In genomic region chr20:1012359-1013168, GRCh38 we compare ENCODE assay signal across 33 cellular contexts. TPM values are rescaled to one million over a fixed set of nuclear protein-coding genes. Genes with fewer than 3 reads are reported as not detected.
"Had no signal": no experiment of that assay in that cellular context is flagged by ENCODE, and none has a peak within 500 bp of the region (broad histone marks: within the 10 kb centered on the region; RNA-seq: fewer than 3 reads in every experiment).

No MANE protein-coding gene starts in this region.

- DNase-seq: cortex of kidney; effector memory CD8-positive, alpha-beta T cell; erythroblast; esophagus squamous epithelium; foreskin melanocyte; glutamatergic neuron; heart right ventricle; hippocampal formation; kidney glomerular epithelial cell; left colon; left ventricle myocardium superior; lower lobe of right lung; mucosa of descending colon; naive B cell; right cardiac atrium; sigmoid colon; stimulated activated CD4-positive, alpha-beta T cell treated with anti-CD3 and anti-CD28 coated beads, Interleukin-2, amount 100 ng/mL, for 24 hours; stimulated activated CD4-positive, alpha-beta T cell treated with anti-CD3 and anti-CD28 coated beads, Interleukin-4, amount 100 ng/mL, for 24 hours; stimulated activated naive B cell treated with anti-CD40 and anti-IgM and Interleukin-4, amounts not matched to agents 10 μg/mL and 1 μg/mL and 100 μg/mL, for 72 hours had no signal

- H3K36me3 ChIP-seq: esophagus squamous epithelium, heart right ventricle, lower lobe of right lung, neural progenitor cell, prostate gland, sigmoid colon, thoracic aorta, vagina had no signal

- H3K9me3 Mint-ChIP-seq: effector memory CD8-positive, alpha-beta T cell; mesothelial cell of epicardium; naive B cell; natural killer cell treated with Interleukin-12 subunit alpha and Interleukin-12 subunit beta and Interleukin-15 and Interleukin-18, amount 100 ng/mL, for 72 hours; neural progenitor cell; stimulated activated naive B cell treated with anti-CD40 and anti-IgM and Interleukin-4, amounts not matched to agents 10 μg/mL and 1 μg/mL and 100 μg/mL, for 72 hours; stimulated activated naive CD8-positive, alpha-beta T cell treated with anti-CD3 and anti-CD28 coated beads, Interleukin-15, Interleukin-2, amounts not matched to agents 100 ng/mL and 50 ng/mL, for 24 hours had no signal

- H3K4me1 ChIP-seq: esophagus squamous epithelium, heart right ventricle, lower lobe of right lung, prostate gland, sigmoid colon, tibial nerve, vagina had no signal

- H3K27ac ChIP-seq: esophagus squamous epithelium, heart right ventricle, lower lobe of right lung, neural progenitor cell, prostate gland, sigmoid colon, thoracic aorta, tibial nerve, vagina had no signal

- H2AFZ ChIP-seq: neural progenitor cell had no signal

- H3K9ac ChIP-seq: neural progenitor cell had no signal

- H3K9me3 ChIP-seq: esophagus squamous epithelium, heart right ventricle, lower lobe of right lung, mucosa of descending colon, prostate gland, thoracic aorta, tibial nerve, vagina had no signal

- ATAC-seq: effector memory CD8-positive, alpha-beta T cell; heart right ventricle; left colon; left ventricle myocardium superior; lower lobe of right lung; mucosa of descending colon; natural killer cell treated with Interleukin-12 subunit alpha and Interleukin-12 subunit beta and Interleukin-15 and Interleukin-18, amount 100 ng/mL, for 72 hours; right cardiac atrium; stimulated activated naive B cell treated with anti-CD40 and anti-IgM and Interleukin-4, amounts not matched to agents 10 μg/mL and 1 μg/mL and 100 μg/mL, for 72 hours had no signal

- H3K4me2 ChIP-seq: neural progenitor cell had no signal

- FAIRE-seq: endometrium, islet of Langerhans had no signal

- H3K4me3 ChIP-seq: esophagus squamous epithelium, heart right ventricle, lower lobe of right lung, mucosa of descending colon, neural progenitor cell, prostate gland, sigmoid colon, thoracic aorta, tibial nerve, vagina had no signal

- H3K4me1 Mint-ChIP-seq: mesothelial cell of epicardium, neural progenitor cell had no signal

- H3K36me3 Mint-ChIP-seq: mesothelial cell of epicardium; naive B cell; natural killer cell treated with Interleukin-12 subunit alpha and Interleukin-12 subunit beta and Interleukin-15 and Interleukin-18, amount 100 ng/mL, for 72 hours; neural progenitor cell; stimulated activated naive B cell treated with anti-CD40 and anti-IgM and Interleukin-4, amounts not matched to agents 10 μg/mL and 1 μg/mL and 100 μg/mL, for 72 hours had no signal

- H3K27me3 ChIP-seq: esophagus squamous epithelium, sigmoid colon, tibial nerve, vagina had no signal

- H3K27ac Mint-ChIP-seq: effector memory CD8-positive, alpha-beta T cell; mesothelial cell of epicardium; natural killer cell treated with Interleukin-12 subunit alpha and Interleukin-12 subunit beta and Interleukin-15 and Interleukin-18, amount 100 ng/mL, for 72 hours; neural progenitor cell; stimulated activated naive B cell treated with anti-CD40 and anti-IgM and Interleukin-4, amounts not matched to agents 10 μg/mL and 1 μg/mL and 100 μg/mL, for 72 hours; stimulated activated naive CD8-positive, alpha-beta T cell treated with anti-CD3 and anti-CD28 coated beads, Interleukin-15, Interleukin-2, amounts not matched to agents 100 ng/mL and 50 ng/mL, for 24 hours had no signal

- H3K4me3 Mint-ChIP-seq: effector memory CD8-positive, alpha-beta T cell; mesothelial cell of epicardium; naive B cell; natural killer cell treated with Interleukin-12 subunit alpha and Interleukin-12 subunit beta and Interleukin-15 and Interleukin-18, amount 100 ng/mL, for 72 hours; neural progenitor cell; stimulated activated naive B cell treated with anti-CD40 and anti-IgM and Interleukin-4, amounts not matched to agents 10 μg/mL and 1 μg/mL and 100 μg/mL, for 72 hours; stimulated activated naive CD8-positive, alpha-beta T cell treated with anti-CD3 and anti-CD28 coated beads, Interleukin-15, Interleukin-2, amounts not matched to agents 100 ng/mL and 50 ng/mL, for 24 hours had no signal

RNA-seq across cellular contexts. Expression of gene RSPO4, which starts 10.5 kb away (rescaled TPM):
- total RNA-seq: dermis microvascular lymphatic vessel endothelial cell, osteocyte, sigmoid colon, skeletal muscle tissue, thoracic aorta, ureter, vagina had no signal
